Comparison of ENCODE assay signal across 8 cellular contexts in the genomic region with DNA sequence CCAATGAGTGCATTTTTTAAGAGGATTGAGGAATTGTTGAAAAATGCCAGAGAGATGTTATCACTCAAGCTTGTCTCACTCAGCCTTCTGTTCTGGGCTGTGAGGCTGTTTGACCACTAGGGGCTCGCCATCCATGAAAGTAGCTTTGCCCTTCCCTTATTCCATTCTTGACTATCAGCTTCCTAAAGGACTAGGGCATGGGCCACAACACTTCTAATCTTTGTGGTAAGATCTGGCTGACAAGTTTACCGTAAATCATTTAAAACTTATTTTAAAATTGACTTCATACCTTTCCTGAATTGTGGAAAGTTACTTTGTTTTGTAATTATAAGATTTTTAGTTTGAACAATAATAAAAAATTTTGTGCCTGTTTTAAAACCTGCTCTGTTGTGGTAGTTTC. TPM values are rescaled to one million over a fixed set of nuclear protein-coding genes. Genes with fewer than 3 reads are reported as not detected.
DNase-seq lines count a peak whose midpoint lies in the region; ATAC-seq and TF ChIP-seq lines count a peak whose summit lies in the region.

No MANE protein-coding gene starts in this region.

- H3K27me3 Mint-ChIP-seq in effector memory CD8-positive, alpha-beta T cell, result no peaks in the 10 kb centered on the region

- DNase-seq in A172 (ENCODE audit: low spot score) (peak; percentile 83), NCI-H226 (peak; percentile 59), choroid plexus epithelial cell (ENCODE audit: low read depth) (peak; percentile 83), left lobe of liver (ENCODE audit: low spot score) (no peak)
- no peak for DNase-seq in activated CD8-positive, alpha-beta memory T cell treated with anti-CD3 and anti-CD28 coated beads, Interleukin-2, amount 50 U/mL, for 4 hours
- no peak for DNase-seq in effector memory CD8-positive, alpha-beta T cell

- H3K27ac Mint-ChIP-seq in effector memory CD8-positive, alpha-beta T cell, result no peak overlapping the region

- ATAC-seq in left lobe of liver (peak; percentile 78), GM18502 (IDR thresholded peaks at IDR 0.05; ENCODE audit: poor library complexity, unreplicated experiment) (no peak)
- ATAC-seq in effector memory CD8-positive, alpha-beta T cell (replicated peaks), result no peak

- H3K4me3 ChIP-seq in choroid plexus epithelial cell (ENCODE audit: low read depth, low read length), result no peak overlapping the region

- TF ChIP-seq CTCF in GM12872 (IDR thresholded peaks at IDR 0.05; ENCODE audit: insufficient read depth, low read depth, low read length) (peak; percentile 83), choroid plexus epithelial cell (conservative IDR thresholded peaks at IDR 0.05; ENCODE audit: low read depth, low read length) (peak; percentile 93)

- peaks cover 3% of the 10 kb centered on the region for H3K36me3 Mint-ChIP-seq in effector memory CD8-positive, alpha-beta T cell (ENCODE audit: insufficient read depth)

- H3K4me3 Mint-ChIP-seq in effector memory CD8-positive, alpha-beta T cell, result no peak overlapping the region

- H3K9me3 Mint-ChIP-seq in effector memory CD8-positive, alpha-beta T cell, result no peaks in the 10 kb centered on the region

- no peaks in the 10 kb centered on the region for H3K4me1 Mint-ChIP-seq in effector memory CD8-positive, alpha-beta T cell (ENCODE audit: low read depth in 2 of 2)

RNA-seq across cellular contexts. Expression of a gene that starts 49.5 kb away (rescaled TPM):
- 81.1 and 84.6 TPM in 2 replicates for total RNA-seq in A172 (2014; rRNA removed; shearing (Covaris generic))
- 81.2 TPM for total RNA-seq in left lobe of liver

Comparison
In these comparisons a context has a peak if more than half of its experiments do, and no peak if none do; other contexts are left out.
1. DNase-seq: peak in A172 (single experiment), NCI-H226 (single experiment) and choroid plexus epithelial cell (single experiment); none in left lobe of liver (single experiment), activated CD8-positive, alpha-beta memory T cell treated with anti-CD3 and anti-CD28 coated beads, Interleukin-2, amount 50 U/mL, for 4 hours (single experiment) and effector memory CD8-positive, alpha-beta T cell (0 of 3).